Comparison of ENCODE assay signal across 16 cellular contexts in genomic region chr7:158351051-158351450, GRCh38.
"Had no signal": no experiment of that assay in that cellular context is flagged by ENCODE, and none has a peak within 500 bp of the region (broad histone marks: within the 10 kb centered on the region; RNA-seq: fewer than 3 reads in every experiment).

No MANE protein-coding gene starts in this region.

- DNase-seq: activated CD4-positive, alpha-beta T cell treated with anti-CD3 and anti-CD28 coated beads for 36 hours; activated naive CD4-positive, alpha-beta T cell treated with anti-CD3 and anti-CD28 coated beads, Interleukin-2, amount 50 U/mL, for 16 hours; activated T-cell treated with anti-CD3 and anti-CD28 coated beads for 4 hours; central memory CD4-positive, alpha-beta T cell; effector memory CD4-positive, alpha-beta T cell; natural killer cell; occipital lobe; stimulated activated CD4-positive, alpha-beta T cell treated with anti-CD3 and anti-CD28 coated beads, Interleukin-15, amount 100 ng/mL, for 24 hours; stimulated activated CD4-positive, alpha-beta T cell treated with anti-CD3 and anti-CD28 coated beads, Interleukin-4, amount 100 ng/mL, for 24 hours; stomach; uterus had no signal

- H3K36me3 Mint-ChIP-seq: natural killer cell had no signal

- H3K27me3 ChIP-seq: adrenal gland, stomach, uterus had no signal

- ATAC-seq: activated CD4-positive, alpha-beta T cell treated with anti-CD3 and anti-CD28 coated beads for 36 hours; gastroesophageal sphincter; natural killer cell had no signal

- H3K9me3 Mint-ChIP-seq: activated T-helper 2 cell treated with anti-CD3 and anti-CD28 coated beads, Interferon-gamma antibody, Interleukin-2, Interleukin-4, amounts not matched to agents 10 μg/mL and 5 μg/mL and 100 μg/mL, durations not matched to agents 14 hours and 24 hours and 36 hours had no signal

- H3K4me1 ChIP-seq: adrenal gland, gastroesophageal sphincter, uterus had no signal

- H3K36me3 ChIP-seq: adrenal gland, gastroesophageal sphincter, stomach, thoracic aorta, uterus had no signal

- H3K27ac Mint-ChIP-seq: activated CD4-positive, alpha-beta T cell treated with anti-CD3 and anti-CD28 coated beads for 36 hours; activated T-helper 2 cell treated with anti-CD3 and anti-CD28 coated beads, Interferon-gamma antibody, Interleukin-2, Interleukin-4, amounts not matched to agents 10 μg/mL and 5 μg/mL and 100 μg/mL, durations not matched to agents 14 hours and 24 hours and 36 hours; natural killer cell had no signal

- H3K27ac ChIP-seq: adrenal gland, gastroesophageal sphincter, stomach, thoracic aorta, uterus had no signal

- H3K4me3 Mint-ChIP-seq: activated CD4-positive, alpha-beta T cell treated with anti-CD3 and anti-CD28 coated beads for 36 hours; natural killer cell had no signal

- H3K4me1 Mint-ChIP-seq: activated CD4-positive, alpha-beta T cell treated with anti-CD3 and anti-CD28 coated beads for 36 hours; natural killer cell had no signal

- H3K4me3 ChIP-seq: adrenal gland, gastroesophageal sphincter, lung, stomach, thoracic aorta, uterus had no signal

- H3K9me3 ChIP-seq: adrenal gland, thoracic aorta, uterus had no signal
